1 cellular context compared by ENCODE assay signal in the genomic region with DNA sequence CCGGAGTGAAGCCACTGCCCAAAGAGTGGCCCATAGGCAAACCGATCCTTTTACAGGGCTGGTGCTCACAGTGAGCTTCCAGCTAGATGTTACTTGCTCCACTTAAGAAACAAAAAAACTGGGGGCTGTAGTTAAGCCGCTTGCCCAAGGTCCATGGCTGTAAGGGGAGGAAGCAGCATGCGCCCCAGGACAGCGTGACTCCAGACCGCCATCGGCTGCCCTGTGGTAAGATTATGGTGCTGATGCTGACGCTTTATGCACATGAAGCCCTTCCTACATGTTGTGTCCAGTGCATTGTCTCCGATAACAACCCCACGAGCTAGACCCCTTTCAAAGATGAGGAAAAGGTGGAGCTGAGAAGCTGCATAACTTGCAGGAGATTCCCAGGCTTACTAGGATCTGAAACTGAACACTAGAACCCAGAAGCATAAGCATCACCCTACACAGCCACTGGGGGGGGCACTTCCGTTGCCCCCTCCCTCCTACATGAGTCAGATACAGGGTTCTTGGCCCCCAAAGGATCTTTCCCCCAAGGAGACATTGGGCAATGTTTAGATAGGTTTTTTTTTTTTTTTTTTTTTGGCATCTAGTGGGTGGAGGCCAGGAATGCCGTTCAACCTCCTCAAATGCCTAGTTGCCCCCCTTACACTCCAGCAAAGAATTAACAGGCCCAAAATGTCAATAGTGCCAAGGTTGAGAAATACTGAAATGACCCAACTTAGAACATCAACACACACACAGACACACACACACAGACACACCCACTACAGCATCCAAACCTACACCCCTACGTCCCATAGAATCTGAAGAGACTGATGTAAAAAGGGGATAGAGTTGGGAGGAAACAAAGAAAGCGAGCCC.
TF ChIP-seq lines count a peak whose summit lies in the region.

No MANE protein-coding gene starts in this region.

TF ChIP-seq in K562, 482 proteins besides CTCF, POLR2A, EP300 and RAD21:
- TF ChIP-seq, protein P1, sequence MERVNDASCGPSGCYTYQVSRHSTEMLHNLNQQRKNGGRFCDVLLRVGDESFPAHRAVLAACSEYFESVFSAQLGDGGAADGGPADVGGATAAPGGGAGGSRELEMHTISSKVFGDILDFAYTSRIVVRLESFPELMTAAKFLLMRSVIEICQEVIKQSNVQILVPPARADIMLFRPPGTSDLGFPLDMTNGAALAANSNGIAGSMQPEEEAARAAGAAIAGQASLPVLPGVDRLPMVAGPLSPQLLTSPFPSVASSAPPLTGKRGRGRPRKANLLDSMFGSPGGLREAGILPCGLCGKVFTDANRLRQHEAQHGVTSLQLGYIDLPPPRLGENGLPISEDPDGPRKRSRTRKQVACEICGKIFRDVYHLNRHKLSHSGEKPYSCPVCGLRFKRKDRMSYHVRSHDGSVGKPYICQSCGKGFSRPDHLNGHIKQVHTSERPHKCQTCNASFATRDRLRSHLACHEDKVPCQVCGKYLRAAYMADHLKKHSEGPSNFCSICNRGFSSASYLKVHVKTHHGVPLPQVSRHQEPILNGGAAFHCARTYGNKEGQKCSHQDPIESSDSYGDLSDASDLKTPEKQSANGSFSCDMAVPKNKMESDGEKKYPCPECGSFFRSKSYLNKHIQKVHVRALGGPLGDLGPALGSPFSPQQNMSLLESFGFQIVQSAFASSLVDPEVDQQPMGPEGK (CRISPR knock-in tag; IDR thresholded peaks at IDR 0.05; ENCODE audit: borderline replicate concordance), result no peak
- TF ChIP-seq TAF1 (IDR thresholded peaks at IDR 0.05; ENCODE audit: control insufficient read depth, extremely low read depth, insufficient read depth, low read length, severe bottlenecking) (no peak), XRCC3 (IDR thresholded peaks at IDR 0.05) (no peak)
- TF ChIP-seq, protein P2, sequence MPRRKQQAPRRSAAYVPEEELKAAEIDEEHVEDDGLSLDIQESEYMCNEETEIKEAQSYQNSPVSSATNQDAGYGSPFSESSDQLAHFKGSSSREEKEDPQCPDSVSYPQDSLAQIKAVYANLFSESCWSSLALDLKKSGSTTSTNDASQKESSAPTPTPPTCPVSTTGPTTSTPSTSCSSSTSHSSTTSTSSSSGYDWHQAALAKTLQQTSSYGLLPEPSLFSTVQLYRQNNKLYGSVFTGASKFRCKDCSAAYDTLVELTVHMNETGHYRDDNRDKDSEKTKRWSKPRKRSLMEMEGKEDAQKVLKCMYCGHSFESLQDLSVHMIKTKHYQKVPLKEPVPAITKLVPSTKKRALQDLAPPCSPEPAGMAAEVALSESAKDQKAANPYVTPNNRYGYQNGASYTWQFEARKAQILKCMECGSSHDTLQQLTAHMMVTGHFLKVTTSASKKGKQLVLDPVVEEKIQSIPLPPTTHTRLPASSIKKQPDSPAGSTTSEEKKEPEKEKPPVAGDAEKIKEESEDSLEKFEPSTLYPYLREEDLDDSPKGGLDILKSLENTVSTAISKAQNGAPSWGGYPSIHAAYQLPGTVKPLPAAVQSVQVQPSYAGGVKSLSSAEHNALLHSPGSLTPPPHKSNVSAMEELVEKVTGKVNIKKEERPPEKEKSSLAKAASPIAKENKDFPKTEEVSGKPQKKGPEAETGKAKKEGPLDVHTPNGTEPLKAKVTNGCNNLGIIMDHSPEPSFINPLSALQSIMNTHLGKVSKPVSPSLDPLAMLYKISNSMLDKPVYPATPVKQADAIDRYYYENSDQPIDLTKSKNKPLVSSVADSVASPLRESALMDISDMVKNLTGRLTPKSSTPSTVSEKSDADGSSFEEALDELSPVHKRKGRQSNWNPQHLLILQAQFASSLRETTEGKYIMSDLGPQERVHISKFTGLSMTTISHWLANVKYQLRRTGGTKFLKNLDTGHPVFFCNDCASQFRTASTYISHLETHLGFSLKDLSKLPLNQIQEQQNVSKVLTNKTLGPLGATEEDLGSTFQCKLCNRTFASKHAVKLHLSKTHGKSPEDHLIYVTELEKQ (CRISPR knock-in tag; IDR thresholded peaks at IDR 0.05), result no peak
- TF ChIP-seq, protein P3, sequence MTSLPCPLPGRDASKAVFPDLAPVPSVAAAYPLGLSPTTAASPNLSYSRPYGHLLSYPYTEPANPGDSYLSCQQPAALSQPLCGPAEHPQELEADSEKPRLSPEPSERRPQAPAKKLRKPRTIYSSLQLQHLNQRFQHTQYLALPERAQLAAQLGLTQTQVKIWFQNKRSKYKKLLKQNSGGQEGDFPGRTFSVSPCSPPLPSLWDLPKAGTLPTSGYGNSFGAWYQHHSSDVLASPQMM (CRISPR knock-in tag; IDR thresholded peaks at IDR 0.05), result no peak
- TF ChIP-seq, protein P4, sequence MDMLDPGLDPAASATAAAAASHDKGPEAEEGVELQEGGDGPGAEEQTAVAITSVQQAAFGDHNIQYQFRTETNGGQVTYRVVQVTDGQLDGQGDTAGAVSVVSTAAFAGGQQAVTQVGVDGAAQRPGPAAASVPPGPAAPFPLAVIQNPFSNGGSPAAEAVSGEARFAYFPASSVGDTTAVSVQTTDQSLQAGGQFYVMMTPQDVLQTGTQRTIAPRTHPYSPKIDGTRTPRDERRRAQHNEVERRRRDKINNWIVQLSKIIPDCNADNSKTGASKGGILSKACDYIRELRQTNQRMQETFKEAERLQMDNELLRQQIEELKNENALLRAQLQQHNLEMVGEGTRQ (CRISPR knock-in tag; IDR thresholded peaks at IDR 0.05), result no peak
